In genomic region chr6:4774715-4775590, GRCh38 we compare ENCODE assay signal across 8 cellular contexts. TPM values are rescaled to one million over a fixed set of nuclear protein-coding genes. Genes with fewer than 3 reads are reported as not detected.
DNase-seq lines count a peak whose midpoint lies in the region; ATAC-seq and TF ChIP-seq lines count a peak whose summit lies in the region.

No MANE protein-coding gene starts in this region.

- 7 to 9% methylated on average over 21 to 46 of the region's 55 CpGs for WGBS in transverse colon (ENCODE audit: low coverage in 1 of 2), 2 donors

- POLR2A ChIA-PET in WTC11 (lab: Charles Lee), result interaction anchor here (1.8 to 2.0 kb wide), 2 partner anchors 127 kb away, joined by 5 to 6 read pairs; no protein-coding TSS in a partner anchor

- CTCF ChIA-PET in WTC11 (lab: Charles Lee), result interaction anchor here (0.6 to 1.4 kb wide), 5 partner anchors 17 to 129 kb away, joined by 3 to 5 read pairs (median 3); no protein-coding TSS in a partner anchor

- peak overlapping the region; percentile 78 for H3K4me3 Mint-ChIP-seq in HFFc6
- peak overlapping the region; percentile 86 for H3K4me3 Mint-ChIP-seq in WTC11

- H3K4me1 ChIP-seq in endocrine pancreas (ENCODE audit: control insufficient read depth, insufficient read depth, low read length) (peaks cover 8% of the 10 kb centered on the region), mucosa of rectum (ENCODE audit: control insufficient read depth in 2 of 2, insufficient read depth in 2 of 2, low read length in 2 of 2) (peaks cover 11 to 13% of the 10 kb centered on the region in 2 donors), transverse colon (peaks cover 4 to 18% (median 12%) of the 10 kb centered on the region in 4 donors)

- H3K36me3 Mint-ChIP-seq in HFFc6 (ENCODE audit: low read depth) (peaks cover 20% of the 10 kb centered on the region), WTC11 (peaks cover 12% of the 10 kb centered on the region)

- TF ChIP-seq POLR2A in transverse colon (IDR thresholded peaks at IDR 0.05), result peak; percentile 50

- DNase-seq in Ammon's horn (ENCODE audit: low spot score) (peak; percentile 19), HFFc6 (peak; percentile 10), WTC11 (ENCODE audit: low spot score) (peak; percentile 49), transverse colon (peak; percentile 44), RKO (ENCODE audit: low spot score) (no peak), foreskin melanocyte (no peak)

- intact Hi-C loops in transverse colon (cut with DNase I; ENCODE audit: low total_unique reads), result no loop called here

- no peak overlapping the region for H3K27ac Mint-ChIP-seq in HFFc6
- peak overlapping the region; percentile 50 for H3K27ac Mint-ChIP-seq in WTC11

- H3K9me3 Mint-ChIP-seq in HFFc6 (peaks cover 18% of the 10 kb centered on the region), WTC11 (peaks cover 10% of the 10 kb centered on the region)

- no peaks in the 10 kb centered on the region for H3K27me3 ChIP-seq in endocrine pancreas (ENCODE audit: control insufficient read depth, insufficient read depth, low read length)
- no peaks in the 10 kb centered on the region for H3K27me3 ChIP-seq in mucosa of rectum (ENCODE audit: control insufficient read depth in 2 of 2, insufficient read depth in 2 of 2, low read length in 2 of 2)
- no peaks in the 10 kb centered on the region for H3K27me3 ChIP-seq in transverse colon

- H3K9me3 ChIP-seq in endocrine pancreas (ENCODE audit: control insufficient read depth, low read length), result no peaks in the 10 kb centered on the region
- no peaks in the 10 kb centered on the region for H3K9me3 ChIP-seq in mucosa of rectum (ENCODE audit: control insufficient read depth in 2 of 2, low read length in 2 of 2)
- no peaks in the 10 kb centered on the region for H3K9me3 ChIP-seq in transverse colon

- H3K27ac ChIP-seq in mucosa of rectum (ENCODE audit: low read depth in 2 of 2, low read length in 2 of 2) (peak overlapping the region; percentile 65 to 72), transverse colon (peak overlapping the region; percentile 78 to 93 (median 90))

- H3K4me1 Mint-ChIP-seq in HFFc6 (ENCODE audit: low read depth) (peaks cover 28% of the 10 kb centered on the region), WTC11 (peaks cover 37% of the 10 kb centered on the region)

- no peak for TF ChIP-seq CTCF in HFFc6 (IDR thresholded peaks at IDR 0.05)
- TF ChIP-seq CTCF in WTC11 (IDR thresholded peaks at IDR 0.05), result no peak
- TF ChIP-seq CTCF in transverse colon (IDR thresholded peaks at IDR 0.05), result no peak

- H3K4me3 ChIP-seq in endocrine pancreas (ENCODE audit: control insufficient read depth, insufficient read depth, low read length) (peak overlapping the region; percentile 40), mucosa of rectum (ENCODE audit: low read length in 2 of 2) (peak overlapping the region; percentile 71 to 79), transverse colon (peak overlapping the region; percentile 25 to 59 (median 52))

- peaks cover 6% of the 10 kb centered on the region for H3K27me3 Mint-ChIP-seq in HFFc6 (ENCODE audit: insufficient read depth)
- H3K27me3 Mint-ChIP-seq in WTC11 (ENCODE audit: low read depth), result peaks cover 30% of the 10 kb centered on the region

- H3K36me3 ChIP-seq in endocrine pancreas (ENCODE audit: control insufficient read depth, insufficient read depth, low read length), result no peaks in the 10 kb centered on the region
- no peaks in the 10 kb centered on the region for H3K36me3 ChIP-seq in mucosa of rectum (ENCODE audit: control insufficient read depth in 2 of 2, insufficient read depth in 2 of 2, low read length in 2 of 2)
- H3K36me3 ChIP-seq in transverse colon, result no peaks in the 10 kb centered on the region

- peak overlapping the region; percentile 66 for H3K9ac ChIP-seq in endocrine pancreas (ENCODE audit: control insufficient read depth, insufficient read depth, low read length)
- H3K9ac ChIP-seq in mucosa of rectum (ENCODE audit: low read depth in 1 of 2, low read length in 2 of 2), result peak overlapping the region; percentile 43 to 79

- TF ChIP-seq EP300 in transverse colon (IDR thresholded peaks at IDR 0.05; ENCODE audit: low read depth), result no peak

- in situ Hi-C loops in transverse colon (cut with MboI; ENCODE audit: low pct_ligation_motif_present in 1 of 4, low pct_unique_long_range_greater_than_20kb in 1 of 4, low sequenced_read_pairs in 3 of 4), result loop anchor here in 1 of 4 donors (25.0 kb wide), 1 partner anchor 463 kb away; no protein-coding TSS in a partner anchor

- ATAC-seq in WTC11, result peak; percentile 9

TF ChIP-seq in WTC11, 78 proteins besides CTCF, POLR2A, EP300 and RAD21 (continues in another document):
- TF ChIP-seq PRDM15 (CRISPR knock-in tag; IDR thresholded peaks at IDR 0.05) (peak; percentile 45), MAX (CRISPR knock-in tag; IDR thresholded peaks at IDR 0.05) (0 out of 2 replicates have a peak, but pooled peaks have one; percentile 12), HMGXB4 (CRISPR knock-in tag; IDR thresholded peaks at IDR 0.05) (no peak), ZBTB21 (CRISPR knock-in tag; IDR thresholded peaks at IDR 0.05; ENCODE audit: borderline replicate concordance) (no peak), MXD4 (CRISPR knock-in tag; IDR thresholded peaks at IDR 0.05; ENCODE audit: borderline replicate concordance) (no peak), ERG (CRISPR knock-in tag; IDR thresholded peaks at IDR 0.05) (no peak), KAT7 (CRISPR knock-in tag; IDR thresholded peaks at IDR 0.05; ENCODE audit: borderline replicate concordance) (0 out of 2 replicates have a peak, but pooled peaks have one; percentile 38), ATF2 (CRISPR knock-in tag; IDR thresholded peaks at IDR 0.05; ENCODE audit: borderline replicate concordance, low read depth) (no peak), EMX1 (CRISPR knock-in tag; IDR thresholded peaks at IDR 0.05) (no peak)

RNA-seq across cellular contexts. Expression of gene CDYL, which starts 1.3 kb away (rescaled TPM):
- 10 to 100 TPM; 28.4 to 34.8 (median 33.8) TPM for total RNA-seq in HFFc6 (2021; fragmentation: NEBNext Ultra II Directional; extraction: Animal tissue kit (Norgen Biotek cat#: 25700))
- total RNA-seq in WTC11 (2021) (83.2 to 92.0 TPM (median 89.3 TPM) in 3 replicates), transverse colon (10 to 100 TPM; 23.6 to 40.8 (median 30.0) TPM)

Comparison
In these comparisons a context has a peak if more than half of its experiments do, and no peak if none do; other contexts are left out.
1. DNase-seq: peak in Ammon's horn (single experiment), HFFc6 (single experiment), WTC11 (single experiment) and transverse colon (single experiment); none in RKO (single experiment) and foreskin melanocyte (single experiment).
2. Peak in every context shown above with its lines, with median percentiles within 50 percentile points of each other: H3K4me3 ChIP-seq.